1 cellular context compared by ENCODE assay signal in the genomic region with DNA sequence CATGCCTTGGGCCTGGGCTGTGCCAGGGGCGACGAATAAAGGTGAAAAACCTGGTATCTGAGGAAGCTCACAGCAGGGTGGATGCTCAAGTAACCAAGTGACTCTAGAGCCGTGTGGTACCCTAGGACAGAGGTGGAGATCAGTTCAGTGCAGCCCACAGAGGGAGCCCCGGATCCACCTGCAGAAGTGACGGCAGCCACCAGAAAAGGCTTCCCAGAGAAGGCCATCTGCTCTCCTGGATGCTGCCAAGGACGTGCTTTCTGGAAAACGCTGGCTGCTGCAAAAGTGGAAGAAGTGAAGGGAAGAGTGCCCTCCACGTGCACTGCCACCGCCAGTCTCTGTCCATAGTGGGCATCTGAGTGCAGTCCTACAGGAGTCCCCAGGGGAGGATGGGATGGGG.
A peak's percentile ranks its signal among the peaks of the same experiment; 100 is the strongest.
TF ChIP-seq lines count a peak whose summit lies in the region.

No MANE protein-coding gene starts in this region.

TF ChIP-seq in HepG2, 621 proteins besides CTCF, POLR2A, EP300 and RAD21:
- TF ChIP-seq ZNF746 (CRISPR knock-in tag; IDR thresholded peaks at IDR 0.05) (no peak), STAG1 (CRISPR knock-in tag; IDR thresholded peaks at IDR 0.05) (peak; percentile 51), RCOR2 (CRISPR knock-in tag; IDR thresholded peaks at IDR 0.05) (no peak), ZNF672 (CRISPR knock-in tag; IDR thresholded peaks at IDR 0.05) (no peak)
